In the genomic region with DNA sequence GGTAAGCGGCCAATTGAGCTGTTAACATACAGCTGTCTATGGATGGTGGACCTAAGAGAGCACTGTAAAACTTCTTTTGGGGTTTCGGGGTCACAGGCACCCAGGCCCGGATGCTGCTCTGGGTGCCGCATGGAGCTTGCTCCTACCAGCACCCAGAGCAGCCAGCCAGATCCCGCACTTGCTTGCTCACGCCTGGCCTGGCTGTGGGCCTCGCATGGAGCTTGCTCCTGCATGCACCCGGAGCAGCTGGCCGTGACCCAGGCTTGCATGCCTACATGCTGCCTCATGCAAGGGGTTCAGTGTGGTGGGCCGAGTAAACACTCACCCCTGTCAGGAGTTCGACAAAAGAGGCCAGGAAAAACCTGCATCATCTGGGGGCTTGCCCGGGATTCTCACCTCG, we compare ENCODE assay signal across 23 cellular contexts.
"Had no signal": no experiment of that assay in that cellular context is flagged by ENCODE, and none has a peak within 500 bp of the region (broad histone marks: within the 10 kb centered on the region; RNA-seq: fewer than 3 reads in every experiment).

No MANE protein-coding gene starts in this region.

- H3K36me3 Mint-ChIP-seq: mesothelial cell of epicardium, naive B cell had no signal

- H3K9me3 Mint-ChIP-seq: dendritic cell treated with granulocyte-macrophage colony-stimulating factor and Interleukin-4, amounts not matched to agents 40 ng/mL and 50 ng/mL, for 4 days; mesothelial cell of epicardium had no signal

- H3K4me3 ChIP-seq: colonic mucosa, esophagus squamous epithelium, mucosa of descending colon, right lobe of liver, suprapubic skin, transverse colon had no signal

- H3K9me3 ChIP-seq: colonic mucosa, esophagus squamous epithelium, mucosa of descending colon, right lobe of liver, suprapubic skin, transverse colon had no signal

- H3K4me3 Mint-ChIP-seq: dendritic cell treated with granulocyte-macrophage colony-stimulating factor and Interleukin-4, amounts not matched to agents 40 ng/mL and 50 ng/mL, for 4 days; mesothelial cell of epicardium; naive B cell; natural killer cell treated with Interleukin-12 subunit alpha and Interleukin-12 subunit beta and Interleukin-15 and Interleukin-18, amount 100 ng/mL, for 72 hours; neural crest cell; stimulated activated naive CD8-positive, alpha-beta T cell treated with anti-CD3 and anti-CD28 coated beads, Interleukin-15, amount 100 ng/mL, for 72 hours had no signal

- H3K36me3 ChIP-seq: colonic mucosa, esophagus squamous epithelium, right lobe of liver, suprapubic skin, transverse colon had no signal

- H3K4me1 Mint-ChIP-seq: mesothelial cell of epicardium; naive B cell; neural crest cell; stimulated activated naive CD8-positive, alpha-beta T cell treated with anti-CD3 and anti-CD28 coated beads, Interleukin-15, amount 100 ng/mL, for 72 hours had no signal

- H3K27me3 ChIP-seq: colonic mucosa, esophagus squamous epithelium, right lobe of liver, suprapubic skin, transverse colon had no signal

- DNase-seq: colonic mucosa; effector CD8-positive, alpha-beta T cell; esophagus squamous epithelium; kidney; mesenchymal stem cell; naive B cell; retina; small intestine; stimulated activated CD4-positive, alpha-beta T cell treated with anti-CD3 and anti-CD28 coated beads, Interleukin-15, amount 100 ng/mL, for 24 hours; stimulated activated CD4-positive, alpha-beta T cell treated with anti-CD3 and anti-CD28 coated beads, Interleukin-2, amount 100 ng/mL, for 48 hours; stimulated activated naive CD4-positive, alpha-beta T cell; stimulated activated naive CD8-positive, alpha-beta T cell treated with anti-CD3 and anti-CD28 coated beads, Interleukin-15, amount 100 ng/mL, for 72 hours; transverse colon had no signal

- H3K27me3 Mint-ChIP-seq: dendritic cell treated with granulocyte-macrophage colony-stimulating factor and Interleukin-4, amounts not matched to agents 40 ng/mL and 50 ng/mL, for 4 days; naive B cell; natural killer cell treated with Interleukin-12 subunit alpha and Interleukin-12 subunit beta and Interleukin-15 and Interleukin-18, amount 100 ng/mL, for 72 hours; stimulated activated naive CD8-positive, alpha-beta T cell treated with anti-CD3 and anti-CD28 coated beads, Interleukin-15, amount 100 ng/mL, for 72 hours had no signal

- H3K4me1 ChIP-seq: colonic mucosa, esophagus squamous epithelium, right lobe of liver, suprapubic skin, transverse colon had no signal

- FAIRE-seq: endothelial cell of umbilical vein, frontal cortex, kidney, small intestine had no signal

- ATAC-seq: left lobe of liver; mucosa of descending colon; natural killer cell treated with Interleukin-12 subunit alpha and Interleukin-12 subunit beta and Interleukin-15 and Interleukin-18, amount 100 ng/mL, for 72 hours; right lobe of liver; stimulated activated naive CD8-positive, alpha-beta T cell treated with anti-CD3 and anti-CD28 coated beads, Interleukin-15, amount 100 ng/mL, for 72 hours had no signal

- H3K27ac Mint-ChIP-seq: dendritic cell treated with granulocyte-macrophage colony-stimulating factor and Interleukin-4, amounts not matched to agents 40 ng/mL and 50 ng/mL, for 4 days; mesothelial cell of epicardium; naive B cell; natural killer cell treated with Interleukin-12 subunit alpha and Interleukin-12 subunit beta and Interleukin-15 and Interleukin-18, amount 100 ng/mL, for 72 hours; stimulated activated naive CD8-positive, alpha-beta T cell treated with anti-CD3 and anti-CD28 coated beads, Interleukin-15, amount 100 ng/mL, for 72 hours had no signal

- H3K27ac ChIP-seq: colonic mucosa, esophagus squamous epithelium, right lobe of liver, suprapubic skin, transverse colon had no signal
